In genomic region chr21:44847261-44848056, GRCh38 we compare ENCODE assay signal across 1 cellular context.
TF ChIP-seq lines count a peak whose summit lies in the region.

No MANE protein-coding gene starts in this region.

TF ChIP-seq in HepG2, 621 proteins besides CTCF, POLR2A, EP300 and RAD21 (continued from another document and continues in another):
- TF ChIP-seq ZNF687 (CRISPR knock-in tag; IDR thresholded peaks at IDR 0.05) (peak; percentile 30; the same call in 1 of the 2 replicates), IKZF4 (CRISPR knock-in tag; IDR thresholded peaks at IDR 0.05; ENCODE audit: borderline replicate concordance, low read depth, not compliant biosample characterization) (no peak), ZBTB46 (CRISPR knock-in tag; IDR thresholded peaks at IDR 0.05; ENCODE audit: borderline replicate concordance) (0 out of 2 replicates have a peak, but pooled peaks have one; percentile 15), PAX8 (CRISPR knock-in tag; IDR thresholded peaks at IDR 0.05; ENCODE audit: borderline replicate concordance) (no peak), FOSL1 (CRISPR knock-in tag; IDR thresholded peaks at IDR 0.05; ENCODE audit: borderline replicate concordance) (no peak), ZNF7 (CRISPR knock-in tag; IDR thresholded peaks at IDR 0.05) (no peak), DMAP1 (CRISPR knock-in tag; IDR thresholded peaks at IDR 0.05) (no peak), ZSCAN9 (CRISPR knock-in tag; IDR thresholded peaks at IDR 0.05; ENCODE audit: borderline replicate concordance) (no peak), PHB2 (IDR thresholded peaks at IDR 0.05; ENCODE audit: partially characterized antibody) (no peak), HNRNPLL (IDR thresholded peaks at IDR 0.05; ENCODE audit: low read depth, low read length, poor library complexity, severe bottlenecking) (no peak), ZNF263 (CRISPR knock-in tag; IDR thresholded peaks at IDR 0.05) (no peak), ZNF484 (CRISPR knock-in tag; IDR thresholded peaks at IDR 0.05; ENCODE audit: borderline replicate concordance, low read depth) (no peak), DNMT3B (CRISPR knock-in tag; conservative IDR thresholded peaks at IDR 0.05) (no peak), TFDP1 (CRISPR knock-in tag; IDR thresholded peaks at IDR 0.05; ENCODE audit: borderline replicate concordance) (no peak), PRDM4 (CRISPR knock-in tag; IDR thresholded peaks at IDR 0.05; ENCODE audit: borderline replicate concordance) (no peak), E2F1 (CRISPR knock-in tag; IDR thresholded peaks at IDR 0.05) (no peak), ZFP36L2 (CRISPR knock-in tag; IDR thresholded peaks at IDR 0.05) (no peak), ZNF850 (CRISPR knock-in tag; conservative IDR thresholded peaks at IDR 0.05) (0 out of 2 replicates have a peak, but pooled peaks have one; percentile 14), ZNF740 (CRISPR knock-in tag; IDR thresholded peaks at IDR 0.05) (no peak), REPIN1 (CRISPR knock-in tag; IDR thresholded peaks at IDR 0.05; ENCODE audit: borderline replicate concordance, low read depth) (no peak), ZNF564 (CRISPR knock-in tag; IDR thresholded peaks at IDR 0.05) (no peak; the same call in 1 of the 2 replicates), NFAT5 (CRISPR knock-in tag; IDR thresholded peaks at IDR 0.05) (no peak), RBFOX2 (IDR thresholded peaks at IDR 0.05; ENCODE audit: low read depth, low read length) (0 out of 2 replicates have a peak, but pooled peaks have one; percentile 24), ZNF251 (CRISPR knock-in tag; IDR thresholded peaks at IDR 0.05) (no peak), ZNF563 (CRISPR knock-in tag; IDR thresholded peaks at IDR 0.05) (no peak), ZNF775 (CRISPR knock-in tag; IDR thresholded peaks at IDR 0.05; ENCODE audit: borderline replicate concordance) (no peak), SP1 (IDR thresholded peaks at IDR 0.05) (no peak), SP1 (CRISPR knock-in tag; IDR thresholded peaks at IDR 0.05) (no peak), FOXO4 (CRISPR knock-in tag; conservative IDR thresholded peaks at IDR 0.05) (no peak), ZNF234 (CRISPR knock-in tag; conservative IDR thresholded peaks at IDR 0.05) (no peak), SMARCE1 (IDR thresholded peaks at IDR 0.05; ENCODE audit: borderline replicate concordance) (no peak), NPAS2 (CRISPR knock-in tag; IDR thresholded peaks at IDR 0.05; ENCODE audit: borderline replicate concordance) (no peak), ZIK1 (CRISPR knock-in tag; IDR thresholded peaks at IDR 0.05; ENCODE audit: borderline replicate concordance, low read depth) (no peak), ZNF430 (CRISPR knock-in tag; IDR thresholded peaks at IDR 0.05) (no peak), ZNF576 (CRISPR knock-in tag; IDR thresholded peaks at IDR 0.05) (no peak), ARNT2 (CRISPR knock-in tag; IDR thresholded peaks at IDR 0.05; ENCODE audit: low read depth) (no peak), SMAD9 (CRISPR knock-in tag; IDR thresholded peaks at IDR 0.05) (no peak), ZNF784 (CRISPR knock-in tag; IDR thresholded peaks at IDR 0.05; ENCODE audit: borderline replicate concordance) (no peak), TGIF2 (CRISPR knock-in tag; IDR thresholded peaks at IDR 0.05) (no peak), HCFC1 (IDR thresholded peaks at IDR 0.05; ENCODE audit: low read depth, low read length) (no peak), ZNF816 (CRISPR knock-in tag; IDR thresholded peaks at IDR 0.05; ENCODE audit: borderline replicate concordance) (peak; percentile 76; the same call in 1 of the 2 replicates), HDAC2 (CRISPR knock-in tag; IDR thresholded peaks at IDR 0.05) (0 out of 2 replicates have a peak, but pooled peaks have one; percentile 2), ATM (IDR thresholded peaks at IDR 0.05; ENCODE audit: borderline replicate concordance) (no peak), PCBP1 (IDR thresholded peaks at IDR 0.05; ENCODE audit: borderline replicate concordance, low read depth, low read length) (no peak), CREM (IDR thresholded peaks at IDR 0.05) (no peak), CREM (CRISPR knock-in tag; IDR thresholded peaks at IDR 0.05) (no peak), NRL (CRISPR knock-in tag; IDR thresholded peaks at IDR 0.05; ENCODE audit: borderline replicate concordance) (no peak), RORA (CRISPR knock-in tag; IDR thresholded peaks at IDR 0.05) (no peak), RFX5 (IDR thresholded peaks at IDR 0.05; ENCODE audit: low read depth, low read length) (no peak)
